In genomic region chr1:32728413-32729077, GRCh38 we compare ENCODE assay signal across 26 cellular contexts. TPM values are rescaled to one million over a fixed set of nuclear protein-coding genes. Genes with fewer than 3 reads are reported as not detected.
"Had no signal": no experiment of that assay in that cellular context is flagged by ENCODE, and none has a peak within 500 bp of the region (broad histone marks: within the 10 kb centered on the region; RNA-seq: fewer than 3 reads in every experiment).

No MANE protein-coding gene starts in this region.

- H3K27me3 ChIP-seq: Peyer's patch, SJSA1 had no signal

- DNase-seq: activated CD4-positive, alpha-beta memory T cell treated with anti-CD3 and anti-CD28 coated beads, Interleukin-2, amount 10 ng/mL, durations not matched to agents 7 days and 5 days; activated CD4-positive, alpha-beta T cell treated with anti-CD3 and anti-CD28 coated beads for 36 hours; activated CD4-positive, alpha-beta T cell treated with anti-CD3 and anti-CD28 coated beads, Interleukin-2, amount 50 U/mL, for 1 hour; activated CD4-positive, CD25-positive, alpha-beta regulatory T cell; activated gamma-delta T cell treated with Interleukin-2 at 50 U/mL for 16 hours; activated naive CD4-positive, alpha-beta T cell treated with anti-CD3 and anti-CD28 coated beads, Interleukin-2, amount 10 ng/mL, durations not matched to agents 7 days and 5 days; activated naive CD8-positive, alpha-beta T cell treated with anti-CD3 and anti-CD28 coated beads for 36 hours; activated T-cell treated with anti-CD3 and anti-CD28 coated beads for 4 hours; activated T-cell treated with anti-CD3 and anti-CD28 coated beads, Interleukin-2, amount 50 U/mL, for 72 hours; anterior cingulate cortex; cerebellar nuclear complex; Karpas-422; MM.1S; NCI-H1105; NCI-H1436; NCI-H2029 treated with DMSO at 0.1 percent for 48 hours; NCI-H2227 treated with DMSO at 0.1 percent for 48 hours; NCI-H446 treated with DMSO at 0.1 percent for 48 hours; NCI-H526; Peyer's patch; SHP77 had no signal

- ATAC-seq: activated CD4-positive, alpha-beta T cell treated with anti-CD3 and anti-CD28 coated beads for 36 hours; activated T-cell treated with anti-CD3 and anti-CD28 coated beads, Interleukin-2, amount 50 U/mL, for 72 hours had no signal

- H3K9me3 ChIP-seq: Peyer's patch, SJSA1 had no signal

- H3K4me3 ChIP-seq: Peyer's patch, SJSA1 had no signal

- H3K36me3 ChIP-seq: Peyer's patch, SJSA1 had no signal

- H3K27ac ChIP-seq: Peyer's patch, VCaP had no signal

RNA-seq across cellular contexts. Expression of gene SYNC, which starts 26.0 kb away (rescaled TPM):
- total RNA-seq: activated CD4-positive, alpha-beta memory T cell treated with anti-CD3 and anti-CD28 coated beads, Interleukin-2, amount 10 ng/mL, durations not matched to agents 7 days and 5 days; activated CD4-positive, alpha-beta T cell treated with anti-CD3 and anti-CD28 coated beads for 36 hours; activated CD8-positive, alpha-beta memory T cell treated with anti-CD3 and anti-CD28 coated beads for 36 hours; activated naive CD8-positive, alpha-beta T cell treated with anti-CD3 and anti-CD28 coated beads for 36 hours; activated T-cell treated with anti-CD3 and anti-CD28 coated beads, Interleukin-2, amount 50 U/mL, for 72 hours; activated T-helper 2 cell treated with anti-CD3 and anti-CD28 coated beads, Interferon-gamma antibody, Interleukin-2, Interleukin-4, amounts not matched to agents 10 μg/mL and 5 μg/mL and 100 μg/mL, durations not matched to agents 14 hours and 24 hours and 36 hours; T-helper 2 cell treated with Interferon-gamma antibody and Interleukin-4, amounts not matched to agents 100 ng/mL and 5 ng/mL, for 36 hours had no signal
